In genomic region chr19:11587302-11587972, GRCh38 we compare ENCODE assay signal across 8 cellular contexts. TPM values are rescaled to one million over a fixed set of nuclear protein-coding genes. Genes with fewer than 3 reads are reported as not detected.
A peak's percentile ranks its signal among the peaks of the same experiment; 100 is the strongest.
DNase-seq lines count a peak whose midpoint lies in the region; ATAC-seq and TF ChIP-seq lines count a peak whose summit lies in the region.

No MANE protein-coding gene starts in this region.

- CTCF ChIA-PET in T-cell (lab: Charles Lee) = interaction anchor here (0.5 to 1.8 kb wide), 4 partner anchors 15 to 51 kb away, joined by 3 to 5 read pairs (median 3); no protein-coding TSS in a partner anchor

- POLR2A ChIA-PET in T-cell (lab: Charles Lee) = interaction anchor here in 1 of 2 donors (0.6 kb wide), 1 partner anchor 54 kb away, joined by 6 read pairs; no protein-coding TSS in a partner anchor

- 3 to 6% (median 4%) methylated on average over 7 of the region's 7 CpGs for WGBS in adrenal gland, 4 donors

- H3K27me3 ChIP-seq in adrenal gland = no peaks in the 10 kb centered on the region

- DNase-seq in NCI-H1417 treated with DMSO at 0.1 percent for 48 hours (lab: John Stamatoyannopoulos, UW) = peak; percentile 52
- peak; percentile 37 to 80 (median 68) for DNase-seq in T-cell
- peak; percentile 70 to 92 (median 78) for DNase-seq in adrenal gland
- peak; percentile 79 for DNase-seq in left cardiac atrium
- no peak for DNase-seq in retinal pigment epithelial cell (ENCODE audit: low read depth)

- TF ChIP-seq POLR2A in adrenal gland (IDR thresholded peaks at IDR 0.05) = no peak

- H3K4me3 Mint-ChIP-seq in T-cell = no peak overlapping the region

- peaks cover 2 to 13% (median 10%) of the 10 kb centered on the region in 3 donors for H3K4me1 Mint-ChIP-seq in T-cell

- peak; percentile 89 for TF ChIP-seq CTCF in GM12874 (IDR thresholded peaks at IDR 0.05; ENCODE audit: insufficient read depth, low read depth, low read length)
- TF ChIP-seq CTCF in adrenal gland (IDR thresholded peaks at IDR 0.05) = peak; percentile 74 to 93 (median 85)
- TF ChIP-seq CTCF in retinal pigment epithelial cell (conservative IDR thresholded peaks at IDR 0.05; ENCODE audit: low read depth, low read length) = peak; percentile 89

- no peaks in the 10 kb centered on the region for H3K4me1 ChIP-seq in adrenal gland (replicated peaks in 1 of 2)

- no peak overlapping the region for H3K27ac Mint-ChIP-seq in T-cell

- no peaks in the 10 kb centered on the region for H3K9me3 Mint-ChIP-seq in T-cell

- intact Hi-C loops in adrenal gland (cut with DNase I) = loop anchor here in 1 of 2 donors (5.0 kb wide), 1 partner anchor 50 kb away; the partner anchor contains the start of gene CNN1
- intact Hi-C loops in left cardiac atrium (cut with DNase I) = loop anchor here in 1 of 2 donors (1.0 kb wide), 1 partner anchor 91 kb away; no protein-coding TSS in a partner anchor

- H3K27me3 Mint-ChIP-seq in T-cell = no peaks in the 10 kb centered on the region

- H3K4me3 ChIP-seq in adrenal gland (no peak overlapping the region), retinal pigment epithelial cell (ENCODE audit: low read length) (no peak overlapping the region)

- H3K36me3 Mint-ChIP-seq in T-cell = no peaks in the 10 kb centered on the region

- H3K27ac ChIP-seq in adrenal gland = no peak overlapping the region

- no peaks in the 10 kb centered on the region for H3K36me3 ChIP-seq in adrenal gland (replicated peaks in 1 of 2)

- H3K9me3 ChIP-seq in adrenal gland (replicated peaks in 1 of 3) = no peaks in the 10 kb centered on the region

- peak; percentile 89 to 93 (median 90) for ATAC-seq in T-cell (replicated peaks in 1 of 4)
- ATAC-seq in left cardiac atrium = peak; percentile 88 to 89
- ATAC-seq in HG03039 (IDR thresholded peaks at IDR 0.05; ENCODE audit: unreplicated experiment) = no peak
- ATAC-seq in GM21619 (IDR thresholded peaks at IDR 0.05; ENCODE audit: unreplicated experiment) = no peak

RNA-seq across cellular contexts. Expression of gene ZNF627, which starts 9.8 kb away (rescaled TPM):
- total RNA-seq in T-cell = 10 to 100 TPM in 3 of 5 donors, 1 to 10 TPM in 2; 5.6 to 11.9 (median 10.6) TPM
- total RNA-seq in adrenal gland = 10 to 100 TPM in 4 of 8 donors, 1 to 10 TPM in 4; 6.3 to 11.8 (median 10.3) TPM
- 10 to 100 TPM in 1 of 3 donors, 1 to 10 TPM in 2; 3.8 to 12.0 (median 3.9) TPM for polyA plus RNA-seq in adrenal gland
- 1 to 10 TPM; 5.1 to 5.4 TPM for total RNA-seq in left cardiac atrium

RNA-seq across cellular contexts. Expression of gene ACP5, which starts 10.0 kb away (rescaled TPM):
- total RNA-seq in T-cell (10 to 100 TPM; 16.2 to 29.8 (median 18.6) TPM), adrenal gland (10 to 100 TPM in 5 of 8 donors, 1 to 10 TPM in 3; 4.2 to 28.8 (median 14.8) TPM), left cardiac atrium (1 to 10 TPM; 4.5 to 5.4 TPM)
- 100 to 1,000 TPM in 1 of 3 donors, 1 to 10 TPM in 2; 6.5 to 152 (median 9.0) TPM for polyA plus RNA-seq in adrenal gland

RNA-seq across cellular contexts. Expression of gene ELOF1, which starts 28.4 kb away (rescaled TPM):
- 10 to 100 TPM; 38.3 to 48.2 (median 46.6) TPM for total RNA-seq in T-cell
- total RNA-seq in adrenal gland = 10 to 100 TPM; 24.4 to 67.6 (median 51.3) TPM
- polyA plus RNA-seq in adrenal gland = 100 to 1,000 TPM in 2 of 3 donors, 10 to 100 TPM in 1; 60.7 to 127 (median 119) TPM
- total RNA-seq in left cardiac atrium = 10 to 100 TPM; 36.8 to 37.2 TPM

RNA-seq across cellular contexts. Expression of gene CNN1, which starts 48.8 kb away (rescaled TPM):
- total RNA-seq in T-cell (under 1 TPM in 3 of 5 donors, not detected in 2; 0.26 to 0.96 (median 0.51) TPM), adrenal gland (10 to 100 TPM in 3 of 8 donors, 1 to 10 TPM in 5; 1.9 to 20.5 (median 8.3) TPM), left cardiac atrium (100 to 1,000 TPM; 159 to 208 TPM)
- 10 to 100 TPM; 15.5 to 76.5 (median 40.9) TPM for polyA plus RNA-seq in adrenal gland

RNA-seq across cellular contexts. Expression of gene ECSIT, which starts 58.5 kb away (rescaled TPM):
- total RNA-seq in T-cell (10 to 100 TPM; 28.8 to 52.0 (median 48.4) TPM), adrenal gland (10 to 100 TPM; 51.5 to 99.7 (median 67.0) TPM), left cardiac atrium (100 to 1,000 TPM in 1 of 2 donors, 10 to 100 TPM in 1; 99.4 to 105 TPM)
- polyA plus RNA-seq in adrenal gland = 100 to 1,000 TPM in 2 of 3 donors, 10 to 100 TPM in 1; 28.7 to 122 (median 102) TPM

Comparison
In these comparisons a context has a peak if more than half of its experiments do, and no peak if none do; other contexts are left out.
1. ATAC-seq: peak in T-cell (4 of 4) and left cardiac atrium (2 of 2); none in HG03039 (single experiment) and GM21619 (single experiment).
2. Peak in every context shown above with its lines, with median percentiles within 50 percentile points of each other: CTCF ChIP-seq.